In the genomic region with DNA sequence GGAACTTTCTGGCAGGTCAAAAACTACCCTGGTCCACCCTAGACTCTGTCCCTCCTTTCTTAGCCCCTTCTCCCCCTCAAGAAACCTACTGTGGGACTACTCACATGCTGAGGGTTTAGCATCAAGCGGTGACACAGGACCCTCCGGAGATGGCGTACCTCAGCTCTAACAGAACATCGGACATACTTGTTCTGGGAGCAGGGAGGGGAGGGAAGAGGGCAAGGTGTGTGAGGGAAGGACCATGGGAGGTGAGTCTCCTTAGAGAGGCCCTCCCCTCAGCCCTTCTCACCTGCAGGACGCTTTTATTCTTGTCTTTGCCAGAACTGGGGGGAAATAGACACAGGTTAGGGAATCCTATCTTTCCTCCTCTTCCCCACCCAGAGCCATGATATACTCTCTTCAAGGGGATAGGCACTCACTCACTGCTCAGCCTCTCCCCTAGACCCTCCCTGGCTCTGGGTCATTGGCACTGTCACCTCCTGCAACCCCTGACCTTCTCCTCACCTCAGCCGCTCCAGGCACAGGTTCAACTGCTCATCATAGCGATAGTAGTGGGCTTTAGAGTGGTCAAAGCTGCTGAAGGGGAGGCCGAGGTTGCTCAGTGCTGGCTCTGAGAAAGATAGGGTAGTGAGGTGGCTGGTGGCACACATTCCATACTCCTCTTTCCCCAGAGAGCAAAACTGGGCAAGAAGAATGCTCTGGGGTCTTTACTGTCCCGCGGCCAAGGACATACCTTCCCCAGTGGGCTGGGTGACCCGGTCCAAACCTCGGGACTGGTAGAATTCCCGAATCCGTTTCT, we compare ENCODE assay signal across 15 cellular contexts. TPM values are rescaled to one million over a fixed set of nuclear protein-coding genes. Genes with fewer than 3 reads are reported as not detected.
DNase-seq lines count a peak whose midpoint lies in the region; ATAC-seq and TF ChIP-seq lines count a peak whose summit lies in the region.
"Had no signal": no experiment of that assay in that cellular context is flagged by ENCODE, and none has a peak within 500 bp of the region (broad histone marks: within the 10 kb centered on the region; RNA-seq: fewer than 3 reads in every experiment).

No MANE protein-coding gene starts in this region.

- peak overlapping the region; percentile 43 for H3K9ac ChIP-seq in SK-N-SH

- CTCF ChIA-PET in SK-N-SH (lab: Yijun Ruan, JAX), result interaction anchor here (1.3 to 7.5 kb wide), 4 partner anchors 12 to 31 kb away, joined by 3 to 80 read pairs (median 32); a partner anchor contains a TSS

- POLR2A ChIA-PET in SK-N-SH (lab: Yijun Ruan, JAX), result interaction anchor here (0.7 to 0.9 kb wide), 2 partner anchors 16 to 17 kb away, joined by 3 read pairs; no protein-coding TSS in a partner anchor

- H3K27me3 Mint-ChIP-seq in glutamatergic neuron (ENCODE audit: unreplicated experiment), result peaks cover 40% of the 10 kb centered on the region

- H3K4me3 ChIP-seq in SK-N-SH (ENCODE audit: low read depth in 2 of 2, low read length in 1 of 2), result peak overlapping the region; percentile 21 to 84; a peak in 3 of 4 replicates
- H3K4me3 ChIP-seq in WERI-Rb-1 (ENCODE audit: low read depth, low read length), result no peak overlapping the region
- H3K4me3 ChIP-seq in spleen, result peak overlapping the region in 3 of 8 donors; percentile 2 to 90 (median 61)
- peak overlapping the region in 1 of 4 donors; percentile 99 for H3K4me3 ChIP-seq in gastrocnemius medialis

- H3K27ac ChIP-seq in SK-N-SH (ENCODE audit: low read depth in 2 of 2, low read length in 1 of 2), result no peak overlapping the region
- peak overlapping the region; percentile 10; the same call in 1 of the 2 replicates for H3K27ac ChIP-seq in WERI-Rb-1
- no peak overlapping the region for H3K27ac ChIP-seq in spleen
- H3K27ac ChIP-seq in gastrocnemius medialis, result no peak overlapping the region
- H3K27ac ChIP-seq: foreskin keratinocyte had no signal

- H3K9me2 ChIP-seq in SK-N-SH, result no peaks in the 10 kb centered on the region

- 88% methylated on average over 14 of the region's 14 CpGs for WGBS in SK-N-SH (ENCODE audit: low lambda C conversion rate)
- 95 to 97% (median 96%) methylated on average over 14 of the region's 14 CpGs for WGBS in spleen, 5 donors

- H3K27me3 ChIP-seq in SK-N-SH (ENCODE audit: insufficient read depth) (no peaks in the 10 kb centered on the region), WERI-Rb-1 (ENCODE audit: insufficient read depth, low read depth, severe bottlenecking) (no peaks in the 10 kb centered on the region), spleen (replicated peaks in 1 of 7) (peaks cover 0 to 46% (median 17%) of the 10 kb centered on the region in 7 donors), gastrocnemius medialis (peaks cover 18 to 52% (median 32%) of the 10 kb centered on the region in 3 donors)

- peaks cover 23% of the 10 kb centered on the region for H3K4me1 Mint-ChIP-seq in glutamatergic neuron (ENCODE audit: low read depth, unreplicated experiment)

- H2AFZ ChIP-seq in SK-N-SH (ENCODE audit: low read depth), result no peak overlapping the region

- H3K4me2 ChIP-seq in SK-N-SH, result peak overlapping the region; percentile 96

- intact Hi-C loops in spleen (cut with DNase I; ENCODE audit: low total_unique reads), result no loop called here
- intact Hi-C loops in gastrocnemius medialis (cut with DNase I; ENCODE audit: low total_unique reads), result no loop called here

- H3K4me3 Mint-ChIP-seq in glutamatergic neuron (ENCODE audit: unreplicated experiment), result peak overlapping the region; percentile 11

- no peak for TF ChIP-seq EP300 in SK-N-SH (IDR thresholded peaks at IDR 0.05; ENCODE audit: borderline replicate concordance in 1 of 2, low read depth in 1 of 2, low read length in 1 of 2)

- no peak for ATAC-seq in SK-N-SH treated with all-trans-retinoic acid at 6 μM for 48 hours
- no peak for ATAC-seq in gastrocnemius medialis
- ATAC-seq: foreskin keratinocyte had no signal

- H3K4me1 ChIP-seq in SK-N-SH (ENCODE audit: control insufficient read depth in 1 of 2, insufficient read depth in 2 of 2, low read depth in 1 of 2, low read length in 1 of 2) (peaks cover 19 to 37% of the 10 kb centered on the region in 2 experiments; a peak in 3 of 4 replicates), spleen (peaks cover 19 to 65% (median 61%) of the 10 kb centered on the region in 6 donors), gastrocnemius medialis (peaks cover 25 to 41% of the 10 kb centered on the region in 2 donors)

- TF ChIP-seq POLR2A in spleen (IDR thresholded peaks at IDR 0.05), result no peak
- no peak for TF ChIP-seq POLR2A in gastrocnemius medialis (IDR thresholded peaks at IDR 0.05)

- DNase-seq in SK-N-SH, result no peak
- no peak for DNase-seq in WERI-Rb-1
- no peak for DNase-seq in glutamatergic neuron
- peak; percentile 68 for DNase-seq in spleen
- DNase-seq in gastrocnemius medialis, result no peak
- DNase-seq in retina, result no peak
- no peak for DNase-seq in NK-92 (lab: John Stamatoyannopoulos, UW; ENCODE audit: unreplicated experiment)
- DNase-seq: 8988T; activated CD4-positive, alpha-beta T cell treated with anti-CD3 and anti-CD28 coated beads, Interleukin-2, amount 50 U/mL, for 1 hour; amniotic stem cell; NCI-H1694 treated with DMSO at 0.1 percent for 48 hours had no signal

- H3K9me3 Mint-ChIP-seq in glutamatergic neuron (ENCODE audit: unreplicated experiment), result peaks cover 34% of the 10 kb centered on the region

- H3K9me3 ChIP-seq in SK-N-SH (no peaks in the 10 kb centered on the region), WERI-Rb-1 (ENCODE audit: severe bottlenecking) (no peaks in the 10 kb centered on the region), spleen (no peaks in the 10 kb centered on the region), gastrocnemius medialis (no peaks in the 10 kb centered on the region)
- H3K9me3 ChIP-seq: HAP-1 had no signal

- H4K20me1 ChIP-seq in SK-N-SH (ENCODE audit: insufficient read depth), result no peaks in the 10 kb centered on the region

- H3K36me3 ChIP-seq in SK-N-SH (replicated peaks in 1 of 2; ENCODE audit: control insufficient read depth in 1 of 2, insufficient read depth in 2 of 2, low read length in 1 of 2), result peaks cover 15 to 20% of the 10 kb centered on the region in 2 experiments
- peaks cover 32% of the 10 kb centered on the region for H3K36me3 ChIP-seq in WERI-Rb-1
- H3K36me3 ChIP-seq in spleen, result peaks cover 0 to 23% (median 16%) of the 10 kb centered on the region in 6 donors
- peaks cover 0 to 18% of the 10 kb centered on the region in 2 donors for H3K36me3 ChIP-seq in gastrocnemius medialis

- in situ Hi-C loops in gastrocnemius medialis (cut with MboI; ENCODE audit: low sequenced_read_pairs in 4 of 4), result no loop called here

- no peak for TF ChIP-seq RAD21 in SK-N-SH (IDR thresholded peaks at IDR 0.05; ENCODE audit: low read length)

- peaks cover 8% of the 10 kb centered on the region for H3K36me3 Mint-ChIP-seq in glutamatergic neuron (ENCODE audit: unreplicated experiment)

- no peak for TF ChIP-seq CTCF in SK-N-SH (IDR thresholded peaks at IDR 0.05)
- no peak for TF ChIP-seq CTCF in WERI-Rb-1 (IDR thresholded peaks at IDR 0.05; ENCODE audit: low read depth, low read length)
- no peak for TF ChIP-seq CTCF in glutamatergic neuron (IDR thresholded peaks at IDR 0.05; ENCODE audit: partially characterized antibody, unreplicated experiment)
- no peak for TF ChIP-seq CTCF in spleen (IDR thresholded peaks at IDR 0.05 in 8 of 11, conservative IDR thresholded peaks at IDR 0.05 in 3 of 11)
- TF ChIP-seq CTCF in gastrocnemius medialis (IDR thresholded peaks at IDR 0.05 in 4 of 5, conservative IDR thresholded peaks at IDR 0.05 in 1 of 5), result no peak

- peaks cover 17% of the 10 kb centered on the region; the same call in 1 of the 2 replicates for H3K79me2 ChIP-seq in SK-N-SH (ENCODE audit: insufficient read depth)

- no peak overlapping the region for H3K27ac Mint-ChIP-seq in glutamatergic neuron (ENCODE audit: unreplicated experiment)

- peaks cover 28% of the 10 kb centered on the region for H3F3A ChIP-seq in SK-N-SH (replicated peaks; ENCODE audit: insufficient read depth)

TF ChIP-seq in SK-N-SH, 30 proteins besides CTCF, POLR2A, EP300 and RAD21 (continues in another document):
- no peak for TF ChIP-seq TEAD4 (IDR thresholded peaks at IDR 0.05; ENCODE audit: borderline replicate concordance, insufficient read depth)

RNA-seq across cellular contexts. Expression of a gene that starts 1.8 kb away (rescaled TPM):
- polyA plus RNA-seq in SK-N-SH (2012; rRNA removed) (44.9 and 46.4 TPM in 2 replicates), spleen (10 to 100 TPM in 2 of 3 donors, 1 to 10 TPM in 1; 9.6 to 11.8 (median 11.6) TPM)
- 38.6 and 39.7 TPM in 2 replicates for polyA plus RNA-seq in SK-N-SH (2012; cell fraction: cytosol; rRNA removed)
- polyA plus RNA-seq in SK-N-SH (2012; cell fraction: nucleus; rRNA removed), result 58.5 and 59.2 TPM in 2 replicates
- total RNA-seq in glutamatergic neuron (ENCODE audit: unreplicated experiment) (32.3 TPM), spleen (10 to 100 TPM; 12.7 to 20.4 (median 14.7) TPM), gastrocnemius medialis (10 to 100 TPM; 14.2 to 23.6 (median 20.0) TPM)

RNA-seq across cellular contexts. Expression of a gene that starts 6.2 kb away (rescaled TPM):
- polyA plus RNA-seq in SK-N-SH (2012; rRNA removed), result 0.03 TPM in 1 of 2 replicates, not detected in the other
- polyA plus RNA-seq in SK-N-SH (2012; cell fraction: cytosol; rRNA removed), result 0.05 and 0.10 TPM in 2 replicates
- 0.07 TPM in 1 of 2 replicates, not detected in the other for polyA plus RNA-seq in SK-N-SH (2012; cell fraction: nucleus; rRNA removed)
- total RNA-seq in glutamatergic neuron (ENCODE audit: unreplicated experiment), result 0.96 TPM
- total RNA-seq in spleen, result 1 to 10 TPM in 3 of 7 donors, under 1 TPM in 4; 0.52 to 2.7 (median 0.89) TPM
- 1 to 10 TPM in 1 of 3 donors, under 1 TPM in 2; 0.50 to 1.8 (median 0.93) TPM for polyA plus RNA-seq in spleen
- under 1 TPM in 1 of 4 donors, not detected in 3; 0.59 TPM for total RNA-seq in gastrocnemius medialis

RNA-seq across cellular contexts. Expression of a gene that starts 8.6 kb away (rescaled TPM):
- polyA plus RNA-seq in SK-N-SH (2012; rRNA removed), result 24.5 and 25.6 TPM in 2 replicates
- 11.9 and 19.9 TPM in 2 replicates for polyA plus RNA-seq in SK-N-SH (2012; cell fraction: cytosol; rRNA removed)
- 69.3 and 99.9 TPM in 2 replicates for polyA plus RNA-seq in SK-N-SH (2012; cell fraction: nucleus; rRNA removed)
- 21.2 TPM for total RNA-seq in glutamatergic neuron (ENCODE audit: unreplicated experiment)
- total RNA-seq in spleen, result not detected
- polyA plus RNA-seq in spleen, result under 1 TPM in 2 of 3 donors, not detected in 1; 0.04 to 0.05 TPM
- not detected for total RNA-seq in gastrocnemius medialis
- total RNA-seq: foreskin keratinocyte, lower leg skin had no signal

RNA-seq across cellular contexts. Expression of a gene that starts 20.4 kb away (rescaled TPM):
- polyA plus RNA-seq in SK-N-SH (2012; rRNA removed) (1.6 and 1.8 TPM in 2 replicates), spleen (under 1 TPM; 0.09 to 0.22 (median 0.11) TPM)
- polyA plus RNA-seq in SK-N-SH (2012; cell fraction: cytosol; rRNA removed), result 0.26 and 0.31 TPM in 2 replicates
- 13.2 and 13.8 TPM in 2 replicates for polyA plus RNA-seq in SK-N-SH (2012; cell fraction: nucleus; rRNA removed)
- total RNA-seq in glutamatergic neuron (ENCODE audit: unreplicated experiment) (0.91 TPM), spleen (under 1 TPM in 5 of 7 donors, not detected in 2; 0.24 to 0.52 (median 0.43) TPM), gastrocnemius medialis (under 1 TPM in 1 of 4 donors, not detected in 3; 0.24 TPM)

RNA-seq across cellular contexts. Expression of a gene that starts 22.8 kb away (rescaled TPM):
- polyA plus RNA-seq in SK-N-SH (2012; rRNA removed) (27.9 and 38.0 TPM in 2 replicates), spleen (10 to 100 TPM; 15.7 to 26.7 (median 21.6) TPM)
- polyA plus RNA-seq in SK-N-SH (2012; cell fraction: cytosol; rRNA removed), result 13.1 and 15.7 TPM in 2 replicates
- polyA plus RNA-seq in SK-N-SH (2012; cell fraction: nucleus; rRNA removed), result 138 and 147 TPM in 2 replicates
- total RNA-seq in glutamatergic neuron (ENCODE audit: unreplicated experiment) (23.8 TPM), spleen (10 to 100 TPM; 34.3 to 51.3 (median 38.3) TPM), gastrocnemius medialis (1 to 10 TPM; 6.1 to 9.6 (median 7.7) TPM)

Comparison
In these comparisons a context has a peak if more than half of its experiments do, and no peak if none do; other contexts are left out.
1. RNA of a gene that starts 8.6 kb away (total RNA-seq): 21.2 TPM in glutamatergic neuron (single experiment); not detected in spleen and not detected in gastrocnemius medialis; every median in the first group is over 10 times any median in the second.